Comparison of ENCODE assay signal across 8 cellular contexts in genomic region chr5:74543162-74543995, GRCh38.
A peak's percentile ranks its signal among the peaks of the same experiment; 100 is the strongest.
DNase-seq lines count a peak whose midpoint lies in the region; ATAC-seq lines count a peak whose summit lies in the region.

No MANE protein-coding gene starts in this region.

- in situ Hi-C loops in SK-MEL-5 (cut with HindIII; ENCODE audit: low pct_unique_long_range_greater_than_20kb, low sequenced_read_pairs), result no loop called here

- intact Hi-C loops in head of caudate nucleus (cut with DNase I), result no loop called here

- DNase-seq in HT-29 (ENCODE audit: low spot score), result peak; percentile 75
- peak; percentile 4 for DNase-seq in SK-MEL-5 (ENCODE audit: low read depth, low spot score)
- DNase-seq in head of caudate nucleus, result peak in 36 of 42 donors; percentile 10 to 85 (median 46)
- DNase-seq in smooth muscle cell of the brain vasculature (ENCODE audit: low read depth, low spot score), result peak; percentile 54
- DNase-seq in activated CD4-positive, alpha-beta T cell treated with anti-CD3 and anti-CD28 coated beads for 4 hours, result no peak
- DNase-seq in NCI-H2171 (lab: John Stamatoyannopoulos, UW), result no peak
- no peak for DNase-seq in activated CD4-positive, CD25-positive, alpha-beta regulatory T cell (lab: John Stamatoyannopoulos, UW)

- ATAC-seq in HG03280 (IDR thresholded peaks at IDR 0.05; ENCODE audit: unreplicated experiment), result no peak

Comparison
In these comparisons a context has a peak if more than half of its experiments do, and no peak if none do; other contexts are left out.
1. DNase-seq: peak in HT-29 (single experiment), SK-MEL-5 (single experiment), head of caudate nucleus (36 of 42) and smooth muscle cell of the brain vasculature (single experiment); none in activated CD4-positive, alpha-beta T cell treated with anti-CD3 and anti-CD28 coated beads for 4 hours (0 of 2), NCI-H2171 (single experiment) and activated CD4-positive, CD25-positive, alpha-beta regulatory T cell (0 of 4).